9 cellular contexts compared by ENCODE assay signal in genomic region chr2:26088038-26088643, GRCh38. TPM values are rescaled to one million over a fixed set of nuclear protein-coding genes. Genes with fewer than 3 reads are reported as not detected.
DNase-seq lines count a peak whose midpoint lies in the region; TF ChIP-seq lines count a peak whose summit lies in the region.
"Had no signal": no experiment of that assay in that cellular context is flagged by ENCODE, and none has a peak within 500 bp of the region (broad histone marks: within the 10 kb centered on the region; RNA-seq: fewer than 3 reads in every experiment).

No MANE protein-coding gene starts in this region.

- no peak overlapping the region for H3K27ac Mint-ChIP-seq in immature natural killer cell
- H3K27ac Mint-ChIP-seq: activated naive CD4-positive, alpha-beta T cell treated with anti-CD3 and anti-CD28 coated beads, Interleukin-2, amount 50 U/mL, for 72 hours had no signal

- peak; percentile 23 for DNase-seq in activated CD8-positive, alpha-beta memory T cell treated with anti-CD3 and anti-CD28 coated beads, Interleukin-2, amount 50 U/mL, for 4 hours
- no peak for DNase-seq in activated CD8-positive, alpha-beta memory T cell treated with anti-CD3 and anti-CD28 coated beads for 24 hours
- peak; percentile 39 for DNase-seq in amniotic epithelial cell (ENCODE audit: low read depth)
- DNase-seq in immature natural killer cell: peak; percentile 9 to 32 (median 18)
- DNase-seq in thyroid gland: no peak
- DNase-seq in HK-2 (ENCODE audit: unreplicated experiment): no peak
- no peak for DNase-seq in DMS79 treated with DMSO at 0.1 percent for 48 hours (lab: John Stamatoyannopoulos, UW)

- peaks cover 3% of the 10 kb centered on the region; the same call in 1 of the 2 replicates for H3F3A ChIP-seq in Loucy (ENCODE audit: low read depth)

- no peak overlapping the region for H2AFZ ChIP-seq in Loucy (ENCODE audit: low read length)

- whole genome bisulfite sequencing in thyroid gland, 2 donors: 92 to 93% methylated on average over 1 of the region's 1 CpG

- peaks cover 54% of the 10 kb centered on the region for H4K20me1 ChIP-seq in Loucy (ENCODE audit: insufficient read depth, low read length, poor library complexity, severe bottlenecking)

- H3K9me2 ChIP-seq in Loucy (replicated peaks; ENCODE audit: low read depth, low read length): no peaks in the 10 kb centered on the region

- no peaks in the 10 kb centered on the region for H3K27me3 Mint-ChIP-seq in immature natural killer cell (ENCODE audit: low read depth in 3 of 3)

- H3K4me2 ChIP-seq in Loucy (ENCODE audit: low read depth, low read length, poor library complexity, severe bottlenecking): no peak overlapping the region

- peaks cover 86% of the 10 kb centered on the region for H3K79me2 ChIP-seq in Loucy (ENCODE audit: insufficient read depth, low read length)

- no peaks in the 10 kb centered on the region for H3K9me3 ChIP-seq in Loucy (ENCODE audit: insufficient read depth, low read depth, low read length)
- H3K9me3 ChIP-seq in thyroid gland: no peaks in the 10 kb centered on the region

- peaks cover 0 to 1% (median 0%) of the 10 kb centered on the region in 6 donors for H3K9me3 Mint-ChIP-seq in immature natural killer cell
- H3K9me3 Mint-ChIP-seq: activated naive CD4-positive, alpha-beta T cell treated with anti-CD3 and anti-CD28 coated beads, Interleukin-2, amount 50 U/mL, for 72 hours had no signal

- H3K4me1 ChIP-seq in Loucy (ENCODE audit: insufficient read depth, low read length, poor library complexity, severe bottlenecking): peaks cover 9% of the 10 kb centered on the region
- H3K4me1 ChIP-seq in thyroid gland: peaks cover 0 to 12% of the 10 kb centered on the region in 2 donors

- no peak overlapping the region for H3K27ac ChIP-seq in thyroid gland

- H3K4me3 ChIP-seq in Loucy (ENCODE audit: low read length, poor library complexity, severe bottlenecking) (no peak overlapping the region), thyroid gland (replicated peaks in 1 of 3) (no peak overlapping the region)

- intact Hi-C loops in thyroid gland (cut with DNase I): no loop called here

- no peaks in the 10 kb centered on the region for H3K36me3 Mint-ChIP-seq in immature natural killer cell

- H3K4me1 Mint-ChIP-seq in immature natural killer cell: peaks cover 58 to 77% of the 10 kb centered on the region in 2 donors

- H3K4me3 Mint-ChIP-seq in immature natural killer cell: no peak overlapping the region

- H3K36me3 ChIP-seq in Loucy (ENCODE audit: insufficient read depth, low read length): no peaks in the 10 kb centered on the region; the same call in 1 of the 2 replicates
- no peaks in the 10 kb centered on the region for H3K36me3 ChIP-seq in thyroid gland

- TF ChIP-seq POLR2A in thyroid gland (IDR thresholded peaks at IDR 0.05): no peak

- peak; percentile 84 for TF ChIP-seq CTCF in Loucy (conservative IDR thresholded peaks at IDR 0.05; ENCODE audit: low read length)
- TF ChIP-seq CTCF in thyroid gland (IDR thresholded peaks at IDR 0.05): peak in 5 of 6 experiments; percentile 41 to 79 (median 60)

- H3K9ac ChIP-seq in Loucy (ENCODE audit: low read depth, low read length, poor library complexity, severe bottlenecking): no peak overlapping the region

- no peaks in the 10 kb centered on the region for H3K27me3 ChIP-seq in Loucy (ENCODE audit: insufficient read depth, low read length, poor library complexity, severe bottlenecking)
- no peaks in the 10 kb centered on the region for H3K27me3 ChIP-seq in thyroid gland

RNA-seq across cellular contexts. Expression of gene RAB10, which starts 54.3 kb away (rescaled TPM):
- polyA plus RNA-seq in immature natural killer cell: 10 to 100 TPM; 69.9 to 85.2 (median 80.5) TPM
- 100 to 1,000 TPM in 3 of 4 donors, 10 to 100 TPM in 1; 89.5 to 140 (median 134) TPM for total RNA-seq in thyroid gland

Comparison
In these comparisons a context has a peak if more than half of its experiments do, and no peak if none do; other contexts are left out.
1. DNase-seq: peak in activated CD8-positive, alpha-beta memory T cell treated with anti-CD3 and anti-CD28 coated beads, Interleukin-2, amount 50 U/mL, for 4 hours (single experiment), amniotic epithelial cell (single experiment) and immature natural killer cell (3 of 3); none in activated CD8-positive, alpha-beta memory T cell treated with anti-CD3 and anti-CD28 coated beads for 24 hours (single experiment), thyroid gland (0 of 2), HK-2 (single experiment) and DMS79 treated with DMSO at 0.1 percent for 48 hours (single experiment).